15 cellular contexts compared by ENCODE assay signal in genomic region chr1:75589637-75590036, GRCh38. TPM values are rescaled to one million over a fixed set of nuclear protein-coding genes. Genes with fewer than 3 reads are reported as not detected.
A peak's percentile ranks its signal among the peaks of the same experiment; 100 is the strongest.
DNase-seq lines count a peak whose midpoint lies in the region; ATAC-seq and TF ChIP-seq lines count a peak whose summit lies in the region.
"Had no signal": no experiment of that assay in that cellular context is flagged by ENCODE, and none has a peak within 500 bp of the region (broad histone marks: within the 10 kb centered on the region; RNA-seq: fewer than 3 reads in every experiment).

No MANE protein-coding gene starts in this region.

- H4K20me1 ChIP-seq in neural progenitor cell (ENCODE audit: low read depth): peaks cover 10% of the 10 kb centered on the region

- DNase-seq in WTC11 (ENCODE audit: low spot score): no peak
- no peak for DNase-seq in neural progenitor cell (ENCODE audit: low spot score)
- DNase-seq in UCSD-AML1 (lab: John Stamatoyannopoulos, UW; ENCODE audit: unreplicated experiment): no peak
- DNase-seq in brain microvascular endothelial cell: no peak
- no peak for DNase-seq in GM19240 (ENCODE audit: insufficient read length, low spot score)
- DNase-seq: BE2C; CD4-positive, alpha-beta memory T cell; DMS153; HCEC 1CT; IMR-90; Kasumi-1; KBM-7 had no signal

- peak; percentile 42 for ATAC-seq in GM18511 (IDR thresholded peaks at IDR 0.05; ENCODE audit: unreplicated experiment)
- ATAC-seq in WTC11: peak; percentile 43

- H3K4me3 ChIP-seq in neural progenitor cell (no peak overlapping the region), brain microvascular endothelial cell (ENCODE audit: low read depth, low read length) (no peak overlapping the region)

- H3F3A ChIP-seq in neural progenitor cell (ENCODE audit: low read depth): no peaks in the 10 kb centered on the region

- no peak overlapping the region for H3K4me2 ChIP-seq in neural progenitor cell

- no peak overlapping the region for H3K27ac Mint-ChIP-seq in WTC11
- peak overlapping the region; percentile 26 for H3K27ac Mint-ChIP-seq in neural progenitor cell
- H3K27ac Mint-ChIP-seq: CD4-positive, alpha-beta memory T cell had no signal

- CTCF ChIA-PET in WTC11 (lab: Charles Lee): interaction anchor here (0.9 to 1.3 kb wide), 3 partner anchors 26 to 357 kb away, joined by 3 to 5 read pairs (median 4); no protein-coding TSS in a partner anchor

- no peaks in the 10 kb centered on the region for H3K27me3 ChIP-seq in neural progenitor cell
- H3K27me3 ChIP-seq in brain microvascular endothelial cell (replicated peaks): no peaks in the 10 kb centered on the region
- H3K27me3 ChIP-seq: BE2C had no signal

- no peak overlapping the region for H2AFZ ChIP-seq in neural progenitor cell (replicated peaks)

- H3K4me1 Mint-ChIP-seq in WTC11 (peaks cover 23% of the 10 kb centered on the region), neural progenitor cell (peaks cover 16% of the 10 kb centered on the region)
- H3K4me1 Mint-ChIP-seq: CD4-positive, alpha-beta memory T cell had no signal

- POLR2A ChIA-PET in WTC11 (lab: Charles Lee): no interaction called here

- H3K36me3 Mint-ChIP-seq in WTC11: no peaks in the 10 kb centered on the region
- no peaks in the 10 kb centered on the region for H3K36me3 Mint-ChIP-seq in neural progenitor cell
- H3K36me3 Mint-ChIP-seq: CD4-positive, alpha-beta memory T cell had no signal

- H3K4me1 ChIP-seq in neural progenitor cell: peaks cover 11% of the 10 kb centered on the region
- H3K4me1 ChIP-seq: BE2C had no signal

- in situ Hi-C loops in brain microvascular endothelial cell (cut with HindIII; ENCODE audit: low pct_ligation_motif_present, low sequenced_read_pairs): no loop called here

- H3K4me3 Mint-ChIP-seq in WTC11 (no peak overlapping the region), neural progenitor cell (no peak overlapping the region)
- H3K4me3 Mint-ChIP-seq: CD4-positive, alpha-beta memory T cell had no signal

- H3K79me2 ChIP-seq in neural progenitor cell (ENCODE audit: low read depth): no peaks in the 10 kb centered on the region

- TF ChIP-seq CTCF in 22Rv1 (IDR thresholded peaks at IDR 0.05): no peak
- no peak for TF ChIP-seq CTCF in WTC11 (IDR thresholded peaks at IDR 0.05)
- no peak for TF ChIP-seq CTCF in neural progenitor cell (IDR thresholded peaks at IDR 0.05)
- TF ChIP-seq CTCF in brain microvascular endothelial cell (IDR thresholded peaks at IDR 0.05; ENCODE audit: low read depth, low read length, missing control alignments): no peak

- H3K9me3 Mint-ChIP-seq in WTC11 (peaks cover 6% of the 10 kb centered on the region), neural progenitor cell (peaks cover 5% of the 10 kb centered on the region)

- peaks cover 12% of the 10 kb centered on the region for H3K9me3 ChIP-seq in neural progenitor cell (ENCODE audit: low read depth)
- H3K9me3 ChIP-seq: BE2C had no signal

- no peaks in the 10 kb centered on the region; the same call in 1 of the 2 replicates for H3K27me3 Mint-ChIP-seq in WTC11 (ENCODE audit: low read depth)
- H3K27me3 Mint-ChIP-seq in neural progenitor cell (ENCODE audit: insufficient read depth, low read depth): no peaks in the 10 kb centered on the region

- H3K36me3 ChIP-seq in neural progenitor cell: no peaks in the 10 kb centered on the region
- no peaks in the 10 kb centered on the region for H3K36me3 ChIP-seq in brain microvascular endothelial cell (replicated peaks)
- H3K36me3 ChIP-seq: BE2C had no signal

- peak overlapping the region; percentile 67 for H3K27ac ChIP-seq in 22Rv1
- H3K27ac ChIP-seq in neural progenitor cell: no peak overlapping the region
- H3K27ac ChIP-seq in brain microvascular endothelial cell: no peak overlapping the region
- H3K27ac ChIP-seq: C4-2B had no signal

- no peak overlapping the region for H3K9ac ChIP-seq in neural progenitor cell

TF ChIP-seq in WTC11, 78 proteins besides CTCF, POLR2A, EP300 and RAD21:
- no peak for TF ChIP-seq PREB (CRISPR knock-in tag; IDR thresholded peaks at IDR 0.05; ENCODE audit: borderline replicate concordance)
- no peak for TF ChIP-seq TP53 (CRISPR knock-in tag; IDR thresholded peaks at IDR 0.05)
- TF ChIP-seq FOXP4 (CRISPR knock-in tag; IDR thresholded peaks at IDR 0.05): no peak
- TF ChIP-seq E2F5 (CRISPR knock-in tag; IDR thresholded peaks at IDR 0.05): no peak
- no peak for TF ChIP-seq NFYB (CRISPR knock-in tag; conservative IDR thresholded peaks at IDR 0.05; ENCODE audit: low read depth)
- no peak for TF ChIP-seq ZNF317 (CRISPR knock-in tag; IDR thresholded peaks at IDR 0.05; ENCODE audit: borderline replicate concordance, low read depth)
- no peak for TF ChIP-seq JAZF1 (CRISPR knock-in tag; IDR thresholded peaks at IDR 0.05)
- TF ChIP-seq SP1 (CRISPR knock-in tag; conservative IDR thresholded peaks at IDR 0.05): no peak
- no peak for TF ChIP-seq TCF7 (CRISPR knock-in tag; IDR thresholded peaks at IDR 0.05; ENCODE audit: low read depth)
- no peak for TF ChIP-seq ZBTB21 (CRISPR knock-in tag; IDR thresholded peaks at IDR 0.05; ENCODE audit: borderline replicate concordance)

RNA-seq across cellular contexts. Expression of gene SLC44A5, which starts 21.3 kb away (rescaled TPM):
- total RNA-seq in WTC11 (2021) (1.6 to 1.8 TPM (median 1.8 TPM) in 3 replicates), neural progenitor cell (ENCODE audit: low replicate concordance) (13.5 and 25.3 TPM in 2 replicates)
